Comparison of ENCODE assay signal across 2 cellular contexts in genomic region chr2:22110244-22110651, GRCh38.
TF ChIP-seq lines count a peak whose summit lies in the region.

No MANE protein-coding gene starts in this region.

TF ChIP-seq in GM23338, 12 proteins besides CTCF, POLR2A, EP300 and RAD21:
- no peak for TF ChIP-seq ETS1 (IDR thresholded peaks at IDR 0.05)
- no peak for TF ChIP-seq STAT1 (IDR thresholded peaks at IDR 0.05; ENCODE audit: unreplicated experiment)
- TF ChIP-seq EZH2phosphoT487 (IDR thresholded peaks at IDR 0.05; ENCODE audit: unreplicated experiment): no peak
- no peak for TF ChIP-seq ZNF331 (CRISPR knock-in tag; IDR thresholded peaks at IDR 0.05; ENCODE audit: low read depth)
- TF ChIP-seq ZNF114 (CRISPR knock-in tag; IDR thresholded peaks at IDR 0.05): no peak
- no peak for TF ChIP-seq REST (IDR thresholded peaks at IDR 0.05; ENCODE audit: unreplicated experiment)
- no peak for TF ChIP-seq ZNF462 (CRISPR knock-in tag; IDR thresholded peaks at IDR 0.05)
- TF ChIP-seq EZH2 (IDR thresholded peaks at IDR 0.05; ENCODE audit: low read depth, unreplicated experiment): no peak
- TF ChIP-seq JUNB (IDR thresholded peaks at IDR 0.05; ENCODE audit: unreplicated experiment): no peak
- no peak for TF ChIP-seq NANOG (IDR thresholded peaks at IDR 0.05; ENCODE audit: borderline replicate concordance)
- no peak for TF ChIP-seq POLR2AphosphoS5 (IDR thresholded peaks at IDR 0.05; ENCODE audit: low read depth)
- TF ChIP-seq CREB1 (CRISPR knock-in tag; IDR thresholded peaks at IDR 0.05; ENCODE audit: low read depth): no peak

TF ChIP-seq in SK-N-SH, 30 proteins besides CTCF, POLR2A, EP300 and RAD21 (continued from another document):
- TF ChIP-seq FOXM1 (IDR thresholded peaks at IDR 0.05; ENCODE audit: low read depth) (no peak), POLR2AphosphoS5 (IDR thresholded peaks at IDR 0.05; ENCODE audit: low read depth, low read length) (no peak), TAF1 (IDR thresholded peaks at IDR 0.05; ENCODE audit: borderline replicate concordance, low read depth, low read length) (no peak), FOXJ3 (CRISPR knock-in tag; IDR thresholded peaks at IDR 0.05) (peak; percentile 91), ZBTB33 (IDR thresholded peaks at IDR 0.05; ENCODE audit: borderline replicate concordance, low read depth) (no peak), USF1 (IDR thresholded peaks at IDR 0.05; ENCODE audit: borderline replicate concordance, low read depth) (no peak), RXRA (IDR thresholded peaks at IDR 0.05; ENCODE audit: borderline replicate concordance, low read depth) (no peak), REST (IDR thresholded peaks at IDR 0.05; ENCODE audit: low read depth, low read length) (no peak), YY1 (IDR thresholded peaks at IDR 0.05; ENCODE audit: low read depth) (no peak), PBX3 (IDR thresholded peaks at IDR 0.05) (no peak), IRF3 (IDR thresholded peaks at IDR 0.05; ENCODE audit: low read depth, low read length) (no peak), MXI1 (IDR thresholded peaks at IDR 0.05; ENCODE audit: low read depth, low read length) (peak; percentile 38; the same call in 1 of the 2 replicates), NRF1 (IDR thresholded peaks at IDR 0.05; ENCODE audit: low read depth, low read length) (no peak), CHD2 (IDR thresholded peaks at IDR 0.05; ENCODE audit: low read length, partially characterized antibody) (peak; percentile 90), NFIC (IDR thresholded peaks at IDR 0.05; ENCODE audit: borderline replicate concordance) (peak; percentile 17; the same call in 1 of the 2 replicates), SMC3 (IDR thresholded peaks at IDR 0.05; ENCODE audit: low read depth, low read length) (no peak), SIN3A (IDR thresholded peaks at IDR 0.05; ENCODE audit: borderline replicate concordance, low read depth, low read length) (no peak), RCOR1 (IDR thresholded peaks at IDR 0.05; ENCODE audit: low read length) (peak; percentile 99), TEAD4 (IDR thresholded peaks at IDR 0.05; ENCODE audit: borderline replicate concordance, insufficient read depth) (0 out of 2 replicates have a peak, but pooled peaks have one; percentile 25), GATA2 (CRISPR knock-in tag; IDR thresholded peaks at IDR 0.05) (peak; percentile 94), FOSL2 (IDR thresholded peaks at IDR 0.05; ENCODE audit: borderline replicate concordance, low read depth) (no peak), MEF2A (IDR thresholded peaks at IDR 0.05; ENCODE audit: borderline replicate concordance, low read depth) (no peak), RFX5 (IDR thresholded peaks at IDR 0.05; ENCODE audit: low read length) (0 out of 2 replicates have a peak, but pooled peaks have one; percentile 17), JUND (IDR thresholded peaks at IDR 0.05) (no peak), MAX (IDR thresholded peaks at IDR 0.05; ENCODE audit: low read depth) (no peak), ELF1 (IDR thresholded peaks at IDR 0.05) (no peak), EZH2phosphoT487 (IDR thresholded peaks at IDR 0.05; ENCODE audit: borderline replicate concordance, low read depth) (no peak)
